17 cellular contexts compared by ENCODE assay signal in genomic region chr2:24410976-24411375, GRCh38.
"Had no signal": no experiment of that assay in that cellular context is flagged by ENCODE, and none has a peak within 500 bp of the region (broad histone marks: within the 10 kb centered on the region; RNA-seq: fewer than 3 reads in every experiment).

No MANE protein-coding gene starts in this region.

- H3K4me3 ChIP-seq: dorsolateral prefrontal cortex, heart left ventricle, left lung, spleen, transverse colon had no signal

- DNase-seq: activated CD4-positive, alpha-beta memory T cell treated with anti-CD3 and anti-CD28 coated beads, Interleukin-2, amount 10 ng/mL, durations not matched to agents 7 days and 5 days; activated gamma-delta T cell treated with Interleukin-2 at 50 U/mL for 16 hours; activated naive CD8-positive, alpha-beta T cell treated with anti-CD3 and anti-CD28 coated beads for 36 hours; activated T-cell treated with anti-CD3 and anti-CD28 coated beads, Interleukin-2, amount 50 U/mL, for 72 hours; dorsolateral prefrontal cortex; foreskin keratinocyte; heart left ventricle; left lung; mesenchymal stem cell; right cardiac atrium; spleen; stimulated activated naive CD4-positive, alpha-beta T cell; substantia nigra; T-cell; T1000; transverse colon had no signal

- H3K36me3 ChIP-seq: heart left ventricle, left lung, spleen, transverse colon had no signal

- H3K4me1 ChIP-seq: foreskin keratinocyte, heart left ventricle, left lung, spleen had no signal

- H3K27ac ChIP-seq: dorsolateral prefrontal cortex, foreskin keratinocyte, heart left ventricle, left lung, spleen, transverse colon, VCaP had no signal

- H3K27me3 ChIP-seq: dorsolateral prefrontal cortex, transverse colon had no signal

- H3K9me3 ChIP-seq: heart left ventricle, left lung, spleen, transverse colon had no signal
